19 cellular contexts compared by ENCODE assay signal in the genomic region with DNA sequence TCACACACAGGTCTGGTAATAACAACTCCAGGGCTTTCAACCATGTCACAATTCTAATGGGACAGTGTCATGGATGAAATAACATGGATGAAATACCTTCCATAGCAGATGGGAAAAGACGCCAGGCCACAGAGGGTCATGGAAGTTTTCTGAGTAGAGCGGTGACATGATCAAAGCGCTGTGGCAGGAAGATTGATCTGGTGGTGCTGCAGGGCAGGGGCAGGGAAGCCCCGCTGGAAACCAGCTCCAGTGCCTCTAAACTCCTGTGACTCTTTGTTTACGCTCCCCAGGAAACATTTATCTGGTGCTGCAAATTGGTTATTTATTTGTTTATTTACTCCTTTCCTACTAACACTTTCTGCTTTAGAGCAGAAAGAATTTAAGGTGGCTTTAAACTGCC.
DNase-seq lines count a peak whose midpoint lies in the region; ATAC-seq and TF ChIP-seq lines count a peak whose summit lies in the region.
"Had no signal": no experiment of that assay in that cellular context is flagged by ENCODE, and none has a peak within 500 bp of the region (broad histone marks: within the 10 kb centered on the region; RNA-seq: fewer than 3 reads in every experiment).

No MANE protein-coding gene starts in this region.

- H3K4me1 ChIP-seq in GM23338 (ENCODE audit: insufficient read depth), result peaks cover 7% of the 10 kb centered on the region; the same call in 1 of the 2 replicates
- H3K4me1 ChIP-seq in mesendoderm (ENCODE audit: control insufficient read depth, low read depth, low read length), result peaks cover 4% of the 10 kb centered on the region
- peaks cover 9% of the 10 kb centered on the region for H3K4me1 ChIP-seq in neural progenitor cell
- H3K4me1 ChIP-seq: BE2C had no signal

- no peak overlapping the region for H3K4me3 ChIP-seq in GM23338
- no peak overlapping the region for H3K4me3 ChIP-seq in mesendoderm (ENCODE audit: low read length)
- H3K4me3 ChIP-seq in neural progenitor cell, result no peak overlapping the region
- H3K4me3 ChIP-seq: K562 had no signal

- H3K9me3 ChIP-seq in neural progenitor cell (ENCODE audit: low read depth), result no peaks in the 10 kb centered on the region
- H3K9me3 ChIP-seq: BE2C had no signal

- no peak overlapping the region for H3K9ac ChIP-seq in mesendoderm (ENCODE audit: low read length)
- no peak overlapping the region for H3K9ac ChIP-seq in neural progenitor cell

- H3K4me3 Mint-ChIP-seq in GM23338 (no peak overlapping the region), neural progenitor cell (no peak overlapping the region)
- H3K4me3 Mint-ChIP-seq in stimulated activated effector memory CD8-positive, alpha-beta T cell treated with anti-CD3 and anti-CD28 coated beads, Interleukin-12 subunit alpha, Interleukin-12 subunit beta, amount 100 ng/mL, for 72 hours, result no peak overlapping the region
- H3K4me3 Mint-ChIP-seq in activated T-helper 2 cell treated with anti-CD3 and anti-CD28 coated beads, Interferon-gamma antibody, Interleukin-2, Interleukin-4, amounts not matched to agents 10 μg/mL and 5 μg/mL and 100 μg/mL, durations not matched to agents 14 hours and 24 hours and 36 hours (ENCODE audit: low read depth), result no peak overlapping the region
- H3K4me3 Mint-ChIP-seq: CD4-positive, CD25-positive, alpha-beta regulatory T cell; CD8-positive, alpha-beta memory T cell; H9 had no signal

- intact Hi-C loops in activated T-helper 2 cell treated with anti-CD3 and anti-CD28 coated beads, Interferon-gamma antibody, Interleukin-2, Interleukin-4, amounts not matched to agents 10 μg/mL and 5 μg/mL and 100 μg/mL, durations not matched to agents 14 hours and 24 hours and 36 hours (cut with micrococcal nuclease), result no loop called here

- H3K27ac ChIP-seq in GM23338 (ENCODE audit: low read depth) (no peak overlapping the region), mesendoderm (ENCODE audit: low read depth, low read length) (no peak overlapping the region), neural progenitor cell (no peak overlapping the region)

- no peak overlapping the region for H2BK120ac ChIP-seq in mesendoderm (ENCODE audit: low read depth, low read length)

- H3K4me2 ChIP-seq in GM23338 (no peak overlapping the region), mesendoderm (ENCODE audit: low read length) (no peak overlapping the region), neural progenitor cell (no peak overlapping the region)

- H2AFZ ChIP-seq in GM23338 (peak overlapping the region; percentile 9; the same call in 1 of the 2 replicates), neural progenitor cell (replicated peaks) (peak overlapping the region; percentile 31)

- no peak overlapping the region for H2BK15ac ChIP-seq in mesendoderm (replicated peaks; ENCODE audit: low read depth)

- H4K20me1 ChIP-seq in GM23338 (replicated peaks; ENCODE audit: insufficient read depth) (no peaks in the 10 kb centered on the region), neural progenitor cell (ENCODE audit: low read depth) (no peaks in the 10 kb centered on the region)

- DNase-seq in GM23338 (ENCODE audit: low spot score) (peak; percentile 25), iPS-NIHi11 (ENCODE audit: low spot score) (peak; percentile 14), mesendoderm (peak; percentile 56), neural progenitor cell (ENCODE audit: low spot score) (no peak), DMS153 treated with DMSO at 0.1 percent for 48 hours (lab: John Stamatoyannopoulos, UW; ENCODE audit: unreplicated experiment) (no peak)
- no peak for DNase-seq in stimulated activated effector memory CD8-positive, alpha-beta T cell treated with anti-CD3 and anti-CD28 coated beads, Interleukin-12 subunit alpha, Interleukin-12 subunit beta, amount 100 ng/mL, for 72 hours (ENCODE audit: low spot score in 2 of 2)
- DNase-seq in activated T-helper 2 cell treated with anti-CD3 and anti-CD28 coated beads, Interferon-gamma antibody, Interleukin-2, Interleukin-4, amounts not matched to agents 10 μg/mL and 5 μg/mL and 100 μg/mL, durations not matched to agents 14 hours and 24 hours and 36 hours (ENCODE audit: low spot score), result no peak
- DNase-seq: ACHN; BE2C; C1 segment of cervical spinal cord; CD4-positive, CD25-positive, alpha-beta regulatory T cell; CD8-positive, alpha-beta memory T cell; COR-L47; DMS 273 treated with DMSO at 0.1 percent for 48 hours; DMS79; GF-D8; H9; IMR-90 had no signal

- no peak overlapping the region for H3K23ac ChIP-seq in mesendoderm (ENCODE audit: low read length)

- H3K9me2 ChIP-seq in GM23338 (ENCODE audit: insufficient read depth), result no peaks in the 10 kb centered on the region; the same call in 1 of the 2 replicates

- peaks cover 4% of the 10 kb centered on the region for H3K4me1 Mint-ChIP-seq in GM23338
- H3K4me1 Mint-ChIP-seq in neural progenitor cell, result peaks cover 13% of the 10 kb centered on the region
- no peaks in the 10 kb centered on the region for H3K4me1 Mint-ChIP-seq in stimulated activated effector memory CD8-positive, alpha-beta T cell treated with anti-CD3 and anti-CD28 coated beads, Interleukin-12 subunit alpha, Interleukin-12 subunit beta, amount 100 ng/mL, for 72 hours
- H3K4me1 Mint-ChIP-seq in activated T-helper 2 cell treated with anti-CD3 and anti-CD28 coated beads, Interferon-gamma antibody, Interleukin-2, Interleukin-4, amounts not matched to agents 10 μg/mL and 5 μg/mL and 100 μg/mL, durations not matched to agents 14 hours and 24 hours and 36 hours (ENCODE audit: low read depth), result no peaks in the 10 kb centered on the region
- H3K4me1 Mint-ChIP-seq: CD4-positive, CD25-positive, alpha-beta regulatory T cell; CD8-positive, alpha-beta memory T cell had no signal

- H3K79me1 ChIP-seq in mesendoderm (ENCODE audit: low read length), result no peaks in the 10 kb centered on the region

- no peaks in the 10 kb centered on the region for H3K36me3 Mint-ChIP-seq in GM23338 (ENCODE audit: low read depth)
- peaks cover 2% of the 10 kb centered on the region for H3K36me3 Mint-ChIP-seq in neural progenitor cell
- no peaks in the 10 kb centered on the region for H3K36me3 Mint-ChIP-seq in stimulated activated effector memory CD8-positive, alpha-beta T cell treated with anti-CD3 and anti-CD28 coated beads, Interleukin-12 subunit alpha, Interleukin-12 subunit beta, amount 100 ng/mL, for 72 hours
- H3K36me3 Mint-ChIP-seq in activated T-helper 2 cell treated with anti-CD3 and anti-CD28 coated beads, Interferon-gamma antibody, Interleukin-2, Interleukin-4, amounts not matched to agents 10 μg/mL and 5 μg/mL and 100 μg/mL, durations not matched to agents 14 hours and 24 hours and 36 hours (ENCODE audit: low read depth), result no peaks in the 10 kb centered on the region
- H3K36me3 Mint-ChIP-seq: CD4-positive, CD25-positive, alpha-beta regulatory T cell; CD8-positive, alpha-beta memory T cell had no signal

- H3K56ac ChIP-seq in mesendoderm (ENCODE audit: low read length), result no peak overlapping the region

- H3K79me2 ChIP-seq in GM23338 (replicated peaks; ENCODE audit: insufficient read depth), result no peaks in the 10 kb centered on the region
- H3K79me2 ChIP-seq in mesendoderm (ENCODE audit: control insufficient read depth, insufficient read depth, low read length), result no peaks in the 10 kb centered on the region
- H3K79me2 ChIP-seq in neural progenitor cell (ENCODE audit: low read depth), result no peaks in the 10 kb centered on the region

- ATAC-seq in GM23338, result peak; percentile 45; the same call in 2 of the 3 replicates
- ATAC-seq in stimulated activated effector memory CD8-positive, alpha-beta T cell treated with anti-CD3 and anti-CD28 coated beads, Interleukin-12 subunit alpha, Interleukin-12 subunit beta, amount 100 ng/mL, for 72 hours, result no peak
- ATAC-seq: K562 had no signal

- H2BK5ac ChIP-seq in mesendoderm (ENCODE audit: low read length), result no peak overlapping the region

- H3K36me3 ChIP-seq in GM23338 (ENCODE audit: insufficient read depth) (no peaks in the 10 kb centered on the region), mesendoderm (ENCODE audit: control insufficient read depth, insufficient read depth, low read length) (no peaks in the 10 kb centered on the region), neural progenitor cell (no peaks in the 10 kb centered on the region)
- H3K36me3 ChIP-seq: BE2C had no signal

- H3F3A ChIP-seq in GM23338 (replicated peaks; ENCODE audit: low read depth) (no peaks in the 10 kb centered on the region), neural progenitor cell (ENCODE audit: low read depth) (no peaks in the 10 kb centered on the region)

- no CpG with 5 or more reads among the region's 5 CpGs for WGBS in mesendoderm (ENCODE audit: extremely low coverage, insufficient coverage, low lambda C conversion rate)

- peaks cover 8% of the 10 kb centered on the region for H3K27me3 Mint-ChIP-seq in GM23338 (ENCODE audit: insufficient read depth, low read depth, poor library complexity)
- peaks cover 8% of the 10 kb centered on the region for H3K27me3 Mint-ChIP-seq in neural progenitor cell (ENCODE audit: insufficient read depth, low read depth)
- H3K27me3 Mint-ChIP-seq in activated T-helper 2 cell treated with anti-CD3 and anti-CD28 coated beads, Interferon-gamma antibody, Interleukin-2, Interleukin-4, amounts not matched to agents 10 μg/mL and 5 μg/mL and 100 μg/mL, durations not matched to agents 14 hours and 24 hours and 36 hours (ENCODE audit: low read depth), result peaks cover 14% of the 10 kb centered on the region

- no peak overlapping the region for H2AK5ac ChIP-seq in mesendoderm (ENCODE audit: low read length)

- H3K9me3 Mint-ChIP-seq in GM23338 (no peaks in the 10 kb centered on the region), neural progenitor cell (peaks cover 7% of the 10 kb centered on the region)
- peaks cover 4% of the 10 kb centered on the region for H3K9me3 Mint-ChIP-seq in stimulated activated effector memory CD8-positive, alpha-beta T cell treated with anti-CD3 and anti-CD28 coated beads, Interleukin-12 subunit alpha, Interleukin-12 subunit beta, amount 100 ng/mL, for 72 hours
- no peaks in the 10 kb centered on the region for H3K9me3 Mint-ChIP-seq in activated T-helper 2 cell treated with anti-CD3 and anti-CD28 coated beads, Interferon-gamma antibody, Interleukin-2, Interleukin-4, amounts not matched to agents 10 μg/mL and 5 μg/mL and 100 μg/mL, durations not matched to agents 14 hours and 24 hours and 36 hours
- H3K9me3 Mint-ChIP-seq: H9 had no signal

- no peak overlapping the region for H3K18ac ChIP-seq in mesendoderm (ENCODE audit: low read length)

- TF ChIP-seq CTCF in GM23338 (conservative IDR thresholded peaks at IDR 0.05; ENCODE audit: low read depth in 2 of 2) (no peak), neural progenitor cell (IDR thresholded peaks at IDR 0.05) (no peak)

- no peak overlapping the region for H3K4ac ChIP-seq in mesendoderm (ENCODE audit: low read depth, low read length)

- H4K8ac ChIP-seq in mesendoderm (ENCODE audit: low read depth, low read length), result no peak overlapping the region

- H4K5ac ChIP-seq in mesendoderm (ENCODE audit: low read length), result no peak overlapping the region

- H3K27ac Mint-ChIP-seq in GM23338 (no peak overlapping the region), neural progenitor cell (no peak overlapping the region)
- no peak overlapping the region for H3K27ac Mint-ChIP-seq in stimulated activated effector memory CD8-positive, alpha-beta T cell treated with anti-CD3 and anti-CD28 coated beads, Interleukin-12 subunit alpha, Interleukin-12 subunit beta, amount 100 ng/mL, for 72 hours
- no peak overlapping the region for H3K27ac Mint-ChIP-seq in activated T-helper 2 cell treated with anti-CD3 and anti-CD28 coated beads, Interferon-gamma antibody, Interleukin-2, Interleukin-4, amounts not matched to agents 10 μg/mL and 5 μg/mL and 100 μg/mL, durations not matched to agents 14 hours and 24 hours and 36 hours
- H3K27ac Mint-ChIP-seq: CD4-positive, CD25-positive, alpha-beta regulatory T cell; CD8-positive, alpha-beta memory T cell; H9 had no signal

- H3K27me3 ChIP-seq in GM23338 (ENCODE audit: insufficient read depth), result no peaks in the 10 kb centered on the region
- H3K27me3 ChIP-seq in mesendoderm (ENCODE audit: insufficient read depth, low read length, poor library complexity), result no peaks in the 10 kb centered on the region
- H3K27me3 ChIP-seq in neural progenitor cell, result no peaks in the 10 kb centered on the region

Comparison
In these comparisons a context has a peak if more than half of its experiments do, and no peak if none do; other contexts are left out.
1. DNase-seq: peak in GM23338 (single experiment), iPS-NIHi11 (single experiment) and mesendoderm (single experiment); none in neural progenitor cell (single experiment), DMS153 treated with DMSO at 0.1 percent for 48 hours (single experiment), stimulated activated effector memory CD8-positive, alpha-beta T cell treated with anti-CD3 and anti-CD28 coated beads, Interleukin-12 subunit alpha, Interleukin-12 subunit beta, amount 100 ng/mL, for 72 hours (0 of 2) and activated T-helper 2 cell treated with anti-CD3 and anti-CD28 coated beads, Interferon-gamma antibody, Interleukin-2, Interleukin-4, amounts not matched to agents 10 μg/mL and 5 μg/mL and 100 μg/mL, durations not matched to agents 14 hours and 24 hours and 36 hours (single experiment).